In the genomic region with DNA sequence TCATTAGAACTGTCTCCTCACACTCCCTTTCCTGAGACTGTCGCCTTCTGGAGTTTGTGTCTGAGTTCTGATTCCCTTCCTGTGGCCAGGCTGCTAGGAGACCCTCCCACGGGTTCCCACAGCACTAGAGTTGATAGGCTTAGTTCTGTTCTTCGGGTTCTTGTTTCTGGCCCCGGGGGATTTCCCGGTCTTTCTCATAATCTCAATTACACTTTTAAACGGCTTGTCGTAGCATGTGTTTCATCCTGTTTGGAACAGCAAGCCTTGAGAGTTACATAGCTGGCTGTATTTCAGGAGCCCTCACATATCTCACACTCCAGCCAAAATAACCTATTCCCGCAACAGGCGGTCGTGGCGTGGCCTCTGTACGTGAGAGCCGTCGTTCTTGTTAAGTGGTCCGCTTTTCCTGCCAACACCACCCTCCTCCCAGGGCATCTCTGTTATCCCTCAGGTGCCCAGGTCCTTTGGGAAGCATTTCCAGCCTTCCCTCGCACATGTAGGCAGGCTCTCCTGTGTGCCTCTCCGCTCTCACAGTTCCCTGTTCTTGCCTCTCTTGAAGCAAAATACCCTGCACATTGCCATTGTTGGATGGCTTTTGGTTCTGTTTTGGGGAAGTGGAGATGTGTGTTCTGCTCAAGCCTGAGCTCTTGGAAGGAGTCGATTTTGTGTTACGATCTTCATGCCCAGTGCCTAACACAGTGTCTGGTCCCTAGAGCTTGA, we compare ENCODE assay signal across 8 cellular contexts. TPM values are rescaled to one million over a fixed set of nuclear protein-coding genes. Genes with fewer than 3 reads are reported as not detected.
DNase-seq lines count a peak whose midpoint lies in the region; ATAC-seq and TF ChIP-seq lines count a peak whose summit lies in the region.

No MANE protein-coding gene starts in this region.

- peak overlapping the region; percentile 44 for H3K27ac Mint-ChIP-seq in activated CD4-positive, alpha-beta memory T cell treated with anti-CD3 and anti-CD28 coated beads, Interleukin-2, amount 10 ng/mL, durations not matched to agents 7 days and 5 days

- H3K27me3 Mint-ChIP-seq in activated CD4-positive, alpha-beta memory T cell treated with anti-CD3 and anti-CD28 coated beads, Interleukin-2, amount 10 ng/mL, durations not matched to agents 7 days and 5 days, result no peaks in the 10 kb centered on the region

- H3K4me3 ChIP-seq in right cardiac atrium (ENCODE audit: low read length) (no peak overlapping the region), psoas muscle (no peak overlapping the region)

- no peak overlapping the region for H3K4me3 Mint-ChIP-seq in activated CD4-positive, alpha-beta memory T cell treated with anti-CD3 and anti-CD28 coated beads, Interleukin-2, amount 10 ng/mL, durations not matched to agents 7 days and 5 days

- DNase-seq in activated CD4-positive, alpha-beta memory T cell treated with anti-CD3 and anti-CD28 coated beads, Interleukin-2, amount 10 ng/mL, durations not matched to agents 7 days and 5 days, result peak; percentile 19
- peak; percentile 55 to 82 (median 81) for DNase-seq in right cardiac atrium
- DNase-seq in stimulated activated CD8-positive, alpha-beta memory T cell treated with anti-CD3 and anti-CD28 coated beads, Interleukin-4, amount 100 ng/mL, for 24 hours (ENCODE audit: low read depth), result peak; percentile 33
- DNase-seq in COLO829 (ENCODE audit: low spot score), result no peak
- DNase-seq in psoas muscle, result no peak
- no peak for DNase-seq in HT-29 (ENCODE audit: low spot score)
- DNase-seq in COR-L47 (lab: John Stamatoyannopoulos, UW), result no peak

- no peaks in the 10 kb centered on the region for H3K9me3 Mint-ChIP-seq in activated CD4-positive, alpha-beta memory T cell treated with anti-CD3 and anti-CD28 coated beads, Interleukin-2, amount 10 ng/mL, durations not matched to agents 7 days and 5 days

- H3K4me1 ChIP-seq in right cardiac atrium (ENCODE audit: control insufficient read depth, insufficient read depth, low read length) (peaks cover 10% of the 10 kb centered on the region), psoas muscle (no peaks in the 10 kb centered on the region)

- H3K27ac ChIP-seq in right cardiac atrium (ENCODE audit: low read length), result peak overlapping the region; percentile 76
- no peak overlapping the region for H3K27ac ChIP-seq in psoas muscle

- H3K36me3 Mint-ChIP-seq in activated CD4-positive, alpha-beta memory T cell treated with anti-CD3 and anti-CD28 coated beads, Interleukin-2, amount 10 ng/mL, durations not matched to agents 7 days and 5 days (ENCODE audit: low read depth), result peaks cover 67% of the 10 kb centered on the region

- CTCF ChIA-PET in activated CD4-positive, alpha-beta memory T cell treated with anti-CD3 and anti-CD28 coated beads, Interleukin-2, amount 10 ng/mL, durations not matched to agents 7 days and 5 days (lab: Charles Lee), result interaction anchor here (1.2 to 1.4 kb wide), 2 partner anchors 27 to 414 kb away, joined by 3 to 4 read pairs; no protein-coding TSS in a partner anchor

- H3K9me3 ChIP-seq in right cardiac atrium (ENCODE audit: control insufficient read depth, low read length) (no peaks in the 10 kb centered on the region), psoas muscle (no peaks in the 10 kb centered on the region)

- peaks cover 10 to 67% of the 10 kb centered on the region in 2 donors for H3K36me3 ChIP-seq in psoas muscle (ENCODE audit: insufficient read depth in 1 of 2, low read depth in 1 of 2)

- intact Hi-C loops in right cardiac atrium (cut with DNase I) (no loop called here), psoas muscle (cut with DNase I) (no loop called here)

- H3K27me3 ChIP-seq in right cardiac atrium (ENCODE audit: control insufficient read depth, insufficient read depth) (no peaks in the 10 kb centered on the region), psoas muscle (ENCODE audit: insufficient read depth in 3 of 3, low read length in 2 of 3) (no peaks in the 10 kb centered on the region)

- no peak for TF ChIP-seq CTCF in psoas muscle (IDR thresholded peaks at IDR 0.05)

- 23% methylated on average over 19 of the region's 19 CpGs for WGBS in right cardiac atrium
- 55 to 76% (median 70%) methylated on average over 19 of the region's 19 CpGs for WGBS in psoas muscle, 3 donors

- POLR2A ChIA-PET in activated CD4-positive, alpha-beta memory T cell treated with anti-CD3 and anti-CD28 coated beads, Interleukin-2, amount 10 ng/mL, durations not matched to agents 7 days and 5 days (lab: Charles Lee), result no interaction called here

- H3K4me1 Mint-ChIP-seq in activated CD4-positive, alpha-beta memory T cell treated with anti-CD3 and anti-CD28 coated beads, Interleukin-2, amount 10 ng/mL, durations not matched to agents 7 days and 5 days, result peaks cover 30% of the 10 kb centered on the region

- ATAC-seq in HG02798 (IDR thresholded peaks at IDR 0.05; ENCODE audit: poor library complexity, unreplicated experiment) (peak; percentile 60), right cardiac atrium (peak; percentile 80 to 83), psoas muscle (no peak)

RNA-seq across cellular contexts. Expression of a gene that starts 46.0 kb away (rescaled TPM):
- total RNA-seq in activated CD4-positive, alpha-beta memory T cell treated with anti-CD3 and anti-CD28 coated beads, Interleukin-2, amount 10 ng/mL, durations not matched to agents 7 days and 5 days, result 10 to 100 TPM; 89.5 to 95.1 TPM
- 10 to 100 TPM; 46.6 to 70.4 (median 63.1) TPM for total RNA-seq in right cardiac atrium
- polyA plus RNA-seq in right cardiac atrium, result 46.0 TPM
- 10 to 100 TPM; 29.1 to 46.1 (median 38.6) TPM for total RNA-seq in psoas muscle
- 100 to 1,000 TPM in 1 of 3 donors, 10 to 100 TPM in 2; 33.6 to 103 (median 84.6) TPM for polyA plus RNA-seq in psoas muscle
- total RNA-seq in HT-29 (2014; rRNA removed; shearing (Covaris generic)), result 116 and 121 TPM in 2 replicates

RNA-seq across cellular contexts. Expression of a gene that starts 46.3 kb away (rescaled TPM):
- total RNA-seq in activated CD4-positive, alpha-beta memory T cell treated with anti-CD3 and anti-CD28 coated beads, Interleukin-2, amount 10 ng/mL, durations not matched to agents 7 days and 5 days, result 10 to 100 TPM; 91.6 to 91.7 TPM
- total RNA-seq in right cardiac atrium, result 10 to 100 TPM in 3 of 4 donors, 1 to 10 TPM in 1; 9.4 to 13.8 (median 13.0) TPM
- polyA plus RNA-seq in right cardiac atrium, result 12.4 TPM
- 1 to 10 TPM; 4.8 to 5.2 (median 5.2) TPM for total RNA-seq in psoas muscle
- polyA plus RNA-seq in psoas muscle, result 10 to 100 TPM in 2 of 3 donors, 1 to 10 TPM in 1; 7.1 to 11.3 (median 11.0) TPM
- total RNA-seq in HT-29 (2014; rRNA removed; shearing (Covaris generic)), result 40.7 and 56.7 TPM in 2 replicates

Comparison
In these comparisons a context has a peak if more than half of its experiments do, and no peak if none do; other contexts are left out.
1. ATAC-seq: peak in HG02798 (single experiment) and right cardiac atrium (2 of 2); none in psoas muscle (0 of 4).
2. DNase-seq: peak in activated CD4-positive, alpha-beta memory T cell treated with anti-CD3 and anti-CD28 coated beads, Interleukin-2, amount 10 ng/mL, durations not matched to agents 7 days and 5 days (single experiment), right cardiac atrium (3 of 3) and stimulated activated CD8-positive, alpha-beta memory T cell treated with anti-CD3 and anti-CD28 coated beads, Interleukin-4, amount 100 ng/mL, for 24 hours (single experiment); none in COLO829 (single experiment), psoas muscle (0 of 2), HT-29 (single experiment) and COR-L47 (single experiment).